ENCODE assay signal across 1 cellular context in the genomic region with DNA sequence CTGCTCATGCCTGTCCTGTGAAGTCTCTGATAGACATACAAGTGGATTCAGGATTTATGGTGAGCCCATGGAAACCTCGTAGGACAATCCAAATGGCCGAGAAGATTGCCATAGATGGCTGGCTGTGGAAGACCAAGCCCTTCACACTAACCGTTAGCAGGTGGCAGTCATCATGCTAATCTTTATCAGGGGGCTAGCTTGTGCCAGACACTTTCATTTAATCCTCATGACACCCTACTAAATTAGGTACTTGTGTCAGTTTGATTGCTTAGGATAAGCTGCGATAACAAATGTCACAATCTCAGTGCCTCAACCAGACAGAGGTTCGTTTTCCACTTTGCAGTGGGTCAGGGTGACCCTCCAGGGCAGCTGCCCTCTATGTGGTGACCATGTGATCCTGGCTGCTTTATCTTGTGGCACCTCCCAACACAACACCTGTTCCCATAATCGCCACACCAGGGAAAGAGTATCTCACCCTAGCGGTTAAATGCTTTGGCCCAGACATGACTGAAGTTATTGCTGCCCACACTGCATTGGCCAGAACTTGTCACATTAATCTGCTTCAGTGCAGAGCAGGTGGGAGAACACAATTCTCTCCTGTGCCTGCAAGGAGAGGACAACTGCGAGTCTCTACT.
A peak's percentile ranks its signal among the peaks of the same experiment; 100 is the strongest.
TF ChIP-seq lines count a peak whose summit lies in the region.

No MANE protein-coding gene starts in this region.

TF ChIP-seq in GM12878, 131 proteins besides CTCF, POLR2A, EP300 and RAD21:
- TF ChIP-seq, protein P1, sequence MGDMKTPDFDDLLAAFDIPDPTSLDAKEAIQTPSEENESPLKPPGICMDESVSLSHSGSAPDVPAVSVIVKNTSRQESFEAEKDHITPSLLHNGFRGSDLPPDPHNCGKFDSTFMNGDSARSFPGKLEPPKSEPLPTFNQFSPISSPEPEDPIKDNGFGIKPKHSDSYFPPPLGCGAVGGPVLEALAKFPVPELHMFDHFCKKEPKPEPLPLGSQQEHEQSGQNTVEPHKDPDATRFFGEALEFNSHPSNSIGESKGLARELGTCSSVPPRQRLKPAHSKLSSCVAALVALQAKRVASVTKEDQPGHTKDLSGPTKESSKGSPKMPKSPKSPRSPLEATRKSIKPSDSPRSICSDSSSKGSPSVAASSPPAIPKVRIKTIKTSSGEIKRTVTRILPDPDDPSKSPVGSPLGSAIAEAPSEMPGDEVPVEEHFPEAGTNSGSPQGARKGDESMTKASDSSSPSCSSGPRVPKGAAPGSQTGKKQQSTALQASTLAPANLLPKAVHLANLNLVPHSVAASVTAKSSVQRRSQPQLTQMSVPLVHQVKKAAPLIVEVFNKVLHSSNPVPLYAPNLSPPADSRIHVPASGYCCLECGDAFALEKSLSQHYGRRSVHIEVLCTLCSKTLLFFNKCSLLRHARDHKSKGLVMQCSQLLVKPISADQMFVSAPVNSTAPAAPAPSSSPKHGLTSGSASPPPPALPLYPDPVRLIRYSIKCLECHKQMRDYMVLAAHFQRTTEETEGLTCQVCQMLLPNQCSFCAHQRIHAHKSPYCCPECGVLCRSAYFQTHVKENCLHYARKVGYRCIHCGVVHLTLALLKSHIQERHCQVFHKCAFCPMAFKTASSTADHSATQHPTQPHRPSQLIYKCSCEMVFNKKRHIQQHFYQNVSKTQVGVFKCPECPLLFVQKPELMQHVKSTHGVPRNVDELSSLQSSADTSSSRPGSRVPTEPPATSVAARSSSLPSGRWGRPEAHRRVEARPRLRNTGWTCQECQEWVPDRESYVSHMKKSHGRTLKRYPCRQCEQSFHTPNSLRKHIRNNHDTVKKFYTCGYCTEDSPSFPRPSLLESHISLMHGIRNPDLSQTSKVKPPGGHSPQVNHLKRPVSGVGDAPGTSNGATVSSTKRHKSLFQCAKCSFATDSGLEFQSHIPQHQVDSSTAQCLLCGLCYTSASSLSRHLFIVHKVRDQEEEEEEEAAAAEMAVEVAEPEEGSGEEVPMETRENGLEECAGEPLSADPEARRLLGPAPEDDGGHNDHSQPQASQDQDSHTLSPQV (IDR thresholded peaks at IDR 0.05), result no peak
- TF ChIP-seq YY1 (IDR thresholded peaks at IDR 0.05; ENCODE audit: low read depth, low read length), result 0 out of 2 replicates have a peak, but pooled peaks have one; percentile 20
